ENCODE assay signal across 1 cellular context in genomic region chr10:93600861-93601773, GRCh38.
TF ChIP-seq lines count a peak whose summit lies in the region.

Gene RBP4 (minus strand): TSS chr10:93601235. CDS start chr10:93601028, 207 bp downstream.

TF ChIP-seq in HepG2, 621 proteins besides CTCF, POLR2A, EP300 and RAD21 (continued from another document and continues in another):
- TF ChIP-seq ZNF646 (CRISPR knock-in tag; IDR thresholded peaks at IDR 0.05), result no peak
- TF ChIP-seq GATAD2A (CRISPR knock-in tag; IDR thresholded peaks at IDR 0.05), result peak; percentile 19; the same call in 1 of the 2 replicates
- TF ChIP-seq HNF4G (IDR thresholded peaks at IDR 0.05; ENCODE audit: borderline replicate concordance, low read depth, low read length), result peak; percentile 80; the same call in 1 of the 2 replicates
- TF ChIP-seq HNF4G (CRISPR knock-in tag; IDR thresholded peaks at IDR 0.05; ENCODE audit: borderline replicate concordance, low read depth), result peak; percentile 88
- TF ChIP-seq BCL3 (CRISPR knock-in tag; IDR thresholded peaks at IDR 0.05), result peak; percentile 57; the same call in 1 of the 2 replicates
- no peak for TF ChIP-seq RARG (CRISPR knock-in tag; IDR thresholded peaks at IDR 0.05; ENCODE audit: low read depth)
- no peak for TF ChIP-seq ZNF260 (CRISPR knock-in tag; IDR thresholded peaks at IDR 0.05; ENCODE audit: borderline replicate concordance, low read depth)
- TF ChIP-seq ZNF354B (CRISPR knock-in tag; IDR thresholded peaks at IDR 0.05), result no peak
- TF ChIP-seq MEIS2 (CRISPR knock-in tag; IDR thresholded peaks at IDR 0.05), result peak; percentile 65; the same call in 1 of the 2 replicates
- TF ChIP-seq ZNF839 (CRISPR knock-in tag; IDR thresholded peaks at IDR 0.05; ENCODE audit: borderline replicate concordance), result 0 out of 2 replicates have a peak, but pooled peaks have one; percentile 33
- peak; percentile 89 for TF ChIP-seq ZFX (CRISPR knock-in tag; IDR thresholded peaks at IDR 0.05; ENCODE audit: low read depth)
- TF ChIP-seq ZNF788 (CRISPR knock-in tag; IDR thresholded peaks at IDR 0.05; ENCODE audit: borderline replicate concordance), result peak; percentile 90
- TF ChIP-seq KDM1A (CRISPR knock-in tag; IDR thresholded peaks at IDR 0.05), result no peak
- peak; percentile 59; the same call in 1 of the 2 replicates for TF ChIP-seq ZNF790 (CRISPR knock-in tag; IDR thresholded peaks at IDR 0.05; ENCODE audit: borderline replicate concordance)
- TF ChIP-seq ARNTL (CRISPR knock-in tag; IDR thresholded peaks at IDR 0.05), result peak; percentile 84
- peak; percentile 77; the same call in 1 of the 2 replicates for TF ChIP-seq MTA1 (CRISPR knock-in tag; IDR thresholded peaks at IDR 0.05; ENCODE audit: borderline replicate concordance)
- TF ChIP-seq, protein P1, sequence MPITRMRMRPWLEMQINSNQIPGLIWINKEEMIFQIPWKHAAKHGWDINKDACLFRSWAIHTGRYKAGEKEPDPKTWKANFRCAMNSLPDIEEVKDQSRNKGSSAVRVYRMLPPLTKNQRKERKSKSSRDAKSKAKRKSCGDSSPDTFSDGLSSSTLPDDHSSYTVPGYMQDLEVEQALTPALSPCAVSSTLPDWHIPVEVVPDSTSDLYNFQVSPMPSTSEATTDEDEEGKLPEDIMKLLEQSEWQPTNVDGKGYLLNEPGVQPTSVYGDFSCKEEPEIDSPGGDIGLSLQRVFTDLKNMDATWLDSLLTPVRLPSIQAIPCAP (CRISPR knock-in tag; IDR thresholded peaks at IDR 0.05; ENCODE audit: low read depth), result no peak
- 0 out of 2 replicates have a peak, but pooled peaks have one; percentile 49 for TF ChIP-seq ZNF264 (CRISPR knock-in tag; IDR thresholded peaks at IDR 0.05)
- TF ChIP-seq, protein P2, sequence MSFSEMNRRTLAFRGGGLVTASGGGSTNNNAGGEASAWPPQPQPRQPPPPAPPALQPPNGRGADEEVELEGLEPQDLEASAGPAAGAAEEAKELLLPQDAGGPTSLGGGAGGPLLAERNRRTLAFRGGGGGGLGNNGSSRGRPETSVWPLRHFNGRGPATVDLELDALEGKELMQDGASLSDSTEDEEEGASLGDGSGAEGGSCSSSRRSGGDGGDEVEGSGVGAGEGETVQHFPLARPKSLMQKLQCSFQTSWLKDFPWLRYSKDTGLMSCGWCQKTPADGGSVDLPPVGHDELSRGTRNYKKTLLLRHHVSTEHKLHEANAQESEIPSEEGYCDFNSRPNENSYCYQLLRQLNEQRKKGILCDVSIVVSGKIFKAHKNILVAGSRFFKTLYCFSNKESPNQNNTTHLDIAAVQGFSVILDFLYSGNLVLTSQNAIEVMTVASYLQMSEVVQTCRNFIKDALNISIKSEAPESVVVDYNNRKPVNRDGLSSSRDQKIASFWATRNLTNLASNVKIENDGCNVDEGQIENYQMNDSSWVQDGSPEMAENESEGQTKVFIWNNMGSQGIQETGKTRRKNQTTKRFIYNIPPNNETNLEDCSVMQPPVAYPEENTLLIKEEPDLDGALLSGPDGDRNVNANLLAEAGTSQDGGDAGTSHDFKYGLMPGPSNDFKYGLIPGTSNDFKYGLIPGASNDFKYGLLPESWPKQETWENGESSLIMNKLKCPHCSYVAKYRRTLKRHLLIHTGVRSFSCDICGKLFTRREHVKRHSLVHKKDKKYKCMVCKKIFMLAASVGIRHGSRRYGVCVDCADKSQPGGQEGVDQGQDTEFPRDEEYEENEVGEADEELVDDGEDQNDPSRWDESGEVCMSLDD (CRISPR knock-in tag; IDR thresholded peaks at IDR 0.05; ENCODE audit: borderline replicate concordance), result no peak
- TF ChIP-seq DMAP1 (CRISPR knock-in tag; IDR thresholded peaks at IDR 0.05), result peak; percentile 71; the same call in 1 of the 2 replicates
- TF ChIP-seq ZNF343 (CRISPR knock-in tag; IDR thresholded peaks at IDR 0.05), result peak; percentile 36; the same call in 1 of the 2 replicates
- peak; percentile 83 for TF ChIP-seq ZNF883 (CRISPR knock-in tag; IDR thresholded peaks at IDR 0.05; ENCODE audit: not compliant biosample characterization)
- 0 out of 2 replicates have a peak, but pooled peaks have one; percentile 47 for TF ChIP-seq ZNF616 (CRISPR knock-in tag; IDR thresholded peaks at IDR 0.05; ENCODE audit: low read depth)
- TF ChIP-seq ARNT (IDR thresholded peaks at IDR 0.05), result no peak
- no peak for TF ChIP-seq PAWR (CRISPR knock-in tag; IDR thresholded peaks at IDR 0.05; ENCODE audit: borderline replicate concordance)
- TF ChIP-seq PTBP1 (IDR thresholded peaks at IDR 0.05; ENCODE audit: low read depth, low read length, poor library complexity, severe bottlenecking), result no peak
- no peak; the same call in 1 of the 2 replicates for TF ChIP-seq CREBL2 (CRISPR knock-in tag; IDR thresholded peaks at IDR 0.05; ENCODE audit: borderline replicate concordance)
- no peak for TF ChIP-seq LCORL (IDR thresholded peaks at IDR 0.05)
- peak; percentile 63 for TF ChIP-seq LCORL (CRISPR knock-in tag; IDR thresholded peaks at IDR 0.05)
- TF ChIP-seq TAF1 (CRISPR knock-in tag; IDR thresholded peaks at IDR 0.05), result peak; percentile 84
- TF ChIP-seq, protein P3, sequence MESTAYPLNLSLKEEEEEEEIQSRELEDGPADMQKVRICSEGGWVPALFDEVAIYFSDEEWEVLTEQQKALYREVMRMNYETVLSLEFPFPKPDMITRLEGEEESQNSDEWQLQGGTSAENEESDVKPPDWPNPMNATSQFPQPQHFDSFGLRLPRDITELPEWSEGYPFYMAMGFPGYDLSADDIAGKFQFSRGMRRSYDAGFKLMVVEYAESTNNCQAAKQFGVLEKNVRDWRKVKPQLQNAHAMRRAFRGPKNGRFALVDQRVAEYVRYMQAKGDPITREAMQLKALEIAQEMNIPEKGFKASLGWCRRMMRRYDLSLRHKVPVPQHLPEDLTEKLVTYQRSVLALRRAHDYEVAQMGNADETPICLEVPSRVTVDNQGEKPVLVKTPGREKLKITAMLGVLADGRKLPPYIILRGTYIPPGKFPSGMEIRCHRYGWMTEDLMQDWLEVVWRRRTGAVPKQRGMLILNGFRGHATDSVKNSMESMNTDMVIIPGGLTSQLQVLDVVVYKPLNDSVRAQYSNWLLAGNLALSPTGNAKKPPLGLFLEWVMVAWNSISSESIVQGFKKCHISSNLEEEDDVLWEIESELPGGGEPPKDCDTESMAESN (CRISPR knock-in tag; conservative IDR thresholded peaks at IDR 0.05), result peak; percentile 94
- peak; percentile 83; the same call in 1 of the 2 replicates for TF ChIP-seq ZXDC (CRISPR knock-in tag; IDR thresholded peaks at IDR 0.05)
- no peak; the same call in 1 of the 2 replicates for TF ChIP-seq ZNF30 (CRISPR knock-in tag; IDR thresholded peaks at IDR 0.05)
- peak; percentile 72; the same call in 1 of the 2 replicates for TF ChIP-seq ZNF414 (CRISPR knock-in tag; IDR thresholded peaks at IDR 0.05)
- TF ChIP-seq SUZ12 (IDR thresholded peaks at IDR 0.05; ENCODE audit: low read depth, low read length), result no peak
- TF ChIP-seq MEF2D (CRISPR knock-in tag; IDR thresholded peaks at IDR 0.05), result peak; percentile 69; the same call in 1 of the 2 replicates
- TF ChIP-seq ZNF24 (IDR thresholded peaks at IDR 0.05), result no peak
- TF ChIP-seq MYNN (CRISPR knock-in tag; IDR thresholded peaks at IDR 0.05; ENCODE audit: low read depth), result no peak
- no peak for TF ChIP-seq GZF1 (CRISPR knock-in tag; IDR thresholded peaks at IDR 0.05)
- TF ChIP-seq, protein P4, sequence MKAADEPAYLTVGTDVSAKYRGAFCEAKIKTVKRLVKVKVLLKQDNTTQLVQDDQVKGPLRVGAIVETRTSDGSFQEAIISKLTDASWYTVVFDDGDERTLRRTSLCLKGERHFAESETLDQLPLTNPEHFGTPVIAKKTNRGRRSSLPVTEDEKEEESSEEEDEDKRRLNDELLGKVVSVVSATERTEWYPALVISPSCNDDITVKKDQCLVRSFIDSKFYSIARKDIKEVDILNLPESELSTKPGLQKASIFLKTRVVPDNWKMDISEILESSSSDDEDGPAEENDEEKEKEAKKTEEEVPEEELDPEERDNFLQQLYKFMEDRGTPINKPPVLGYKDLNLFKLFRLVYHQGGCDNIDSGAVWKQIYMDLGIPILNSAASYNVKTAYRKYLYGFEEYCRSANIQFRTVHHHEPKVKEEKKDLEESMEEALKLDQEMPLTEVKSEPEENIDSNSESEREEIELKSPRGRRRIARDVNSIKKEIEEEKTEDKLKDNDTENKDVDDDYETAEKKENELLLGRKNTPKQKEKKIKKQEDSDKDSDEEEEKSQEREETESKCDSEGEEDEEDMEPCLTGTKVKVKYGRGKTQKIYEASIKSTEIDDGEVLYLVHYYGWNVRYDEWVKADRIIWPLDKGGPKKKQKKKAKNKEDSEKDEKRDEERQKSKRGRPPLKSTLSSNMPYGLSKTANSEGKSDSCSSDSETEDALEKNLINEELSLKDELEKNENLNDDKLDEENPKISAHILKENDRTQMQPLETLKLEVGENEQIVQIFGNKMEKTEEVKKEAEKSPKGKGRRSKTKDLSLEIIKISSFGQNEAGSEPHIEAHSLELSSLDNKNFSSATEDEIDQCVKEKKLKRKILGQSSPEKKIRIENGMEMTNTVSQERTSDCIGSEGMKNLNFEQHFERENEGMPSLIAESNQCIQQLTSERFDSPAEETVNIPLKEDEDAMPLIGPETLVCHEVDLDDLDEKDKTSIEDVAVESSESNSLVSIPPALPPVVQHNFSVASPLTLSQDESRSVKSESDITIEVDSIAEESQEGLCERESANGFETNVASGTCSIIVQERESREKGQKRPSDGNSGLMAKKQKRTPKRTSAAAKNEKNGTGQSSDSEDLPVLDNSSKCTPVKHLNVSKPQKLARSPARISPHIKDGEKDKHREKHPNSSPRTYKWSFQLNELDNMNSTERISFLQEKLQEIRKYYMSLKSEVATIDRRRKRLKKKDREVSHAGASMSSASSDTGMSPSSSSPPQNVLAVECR (CRISPR knock-in tag; IDR thresholded peaks at IDR 0.05; ENCODE audit: borderline replicate concordance), result peak; percentile 77
